Comparison of ENCODE assay signal across 8 cellular contexts in the genomic region with DNA sequence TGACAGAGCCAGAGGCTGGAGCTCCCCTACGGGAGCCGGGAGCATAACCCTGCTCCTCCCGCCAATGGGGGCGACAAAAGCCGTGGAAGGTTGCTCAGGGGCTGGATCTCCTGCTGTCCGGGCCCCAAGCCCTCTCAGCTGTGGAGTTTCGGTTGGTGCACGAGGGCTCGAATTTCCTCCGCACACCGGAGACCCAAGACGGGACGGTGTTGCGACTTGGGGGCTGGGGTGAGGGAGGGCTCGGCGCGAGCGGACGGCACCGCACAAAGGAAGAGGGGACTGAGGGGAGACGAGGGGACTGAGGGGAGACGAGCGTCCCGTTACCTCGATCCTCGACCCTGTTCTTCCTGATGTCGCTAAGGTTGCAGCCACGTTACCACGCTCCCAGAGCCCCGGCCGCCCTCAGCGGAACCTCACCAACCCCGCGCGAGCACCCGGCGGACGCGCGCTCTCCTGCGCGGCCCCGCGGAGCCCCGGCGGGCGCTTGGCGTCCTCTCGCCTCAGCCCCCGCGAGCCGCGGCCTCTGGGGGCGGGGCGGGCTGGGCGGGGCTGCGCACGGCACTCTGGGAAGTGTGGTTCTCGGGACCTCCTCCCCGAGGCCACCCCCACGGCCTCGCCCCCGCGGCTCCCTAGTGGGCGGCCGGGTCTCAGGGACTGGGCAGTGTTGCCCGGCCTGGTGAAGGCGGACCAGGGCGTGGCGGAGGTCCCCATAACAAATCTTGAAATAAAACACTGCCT. TPM values are rescaled to one million over a fixed set of nuclear protein-coding genes. Genes with fewer than 3 reads are reported as not detected.
DNase-seq lines count a peak whose midpoint lies in the region; ATAC-seq and TF ChIP-seq lines count a peak whose summit lies in the region.

Gene KLHL8 (minus strand): TSS at position 525 of the 738 bp plus-strand sequence. CDS start 25,079 bp downstream, outside the sequence.

- H3K36me3 Mint-ChIP-seq in dendritic cell treated with granulocyte-macrophage colony-stimulating factor and Interleukin-4, amounts not matched to agents 40 ng/mL and 50 ng/mL, for 4 days (ENCODE audit: low read depth): peaks cover 8% of the 10 kb centered on the region

- ATAC-seq in HG03432 (IDR thresholded peaks at IDR 0.05; ENCODE audit: unreplicated experiment): peak; percentile 92

- no peaks in the 10 kb centered on the region for H3K27me3 ChIP-seq in BLaER1
- H3K27me3 ChIP-seq in liver (ENCODE audit: control insufficient read depth in 4 of 4, insufficient read depth in 4 of 4, low read length in 3 of 4): no peaks in the 10 kb centered on the region

- H3K36me3 ChIP-seq in BLaER1 (no peaks in the 10 kb centered on the region), liver (ENCODE audit: control insufficient read depth in 4 of 4, insufficient read depth in 3 of 4, low read depth in 1 of 4, low read length in 3 of 4) (no peaks in the 10 kb centered on the region)

- H3K27me3 Mint-ChIP-seq in dendritic cell treated with granulocyte-macrophage colony-stimulating factor and Interleukin-4, amounts not matched to agents 40 ng/mL and 50 ng/mL, for 4 days: no peaks in the 10 kb centered on the region

- intact Hi-C loops in dendritic cell treated with granulocyte-macrophage colony-stimulating factor and Interleukin-4, amounts not matched to agents 40 ng/mL and 50 ng/mL, for 4 days (cut with micrococcal nuclease): loop anchor here (1.0 to 10.0 kb wide), 3 partner anchors 11 to 175 kb away; partner anchors contain the start of gene HSD17B11

- H3K9ac ChIP-seq in BLaER1 (peak within 1 kb of the TSS; percentile 96), liver (ENCODE audit: low read depth in 1 of 2, low read length in 2 of 2) (peak within 1 kb of the TSS; percentile 88 to 98)

- TF ChIP-seq POLR2A in GM19193 (IDR thresholded peaks at IDR 0.05; ENCODE audit: extremely low read depth, insufficient read depth, insufficient read length): peak; percentile 95

- H3K4me3 Mint-ChIP-seq in dendritic cell treated with granulocyte-macrophage colony-stimulating factor and Interleukin-4, amounts not matched to agents 40 ng/mL and 50 ng/mL, for 4 days: peak within 1 kb of the TSS; percentile 95

- under 1% methylated on average over 70 of the region's 70 CpGs for WGBS in liver

- H3K4me1 ChIP-seq in BLaER1 (peaks cover 24% of the 10 kb centered on the region), liver (ENCODE audit: control insufficient read depth in 4 of 4, insufficient read depth in 4 of 4, low read length in 3 of 4) (peaks cover 3 to 16% (median 6%) of the 10 kb centered on the region in 4 donors)

- no peak for TF ChIP-seq RAD21 in liver (IDR thresholded peaks at IDR 0.05)

- peak within 1 kb of the TSS; percentile 84 for H3K4me3 ChIP-seq in BLaER1
- peak within 1 kb of the TSS; percentile 88 to 97 (median 91) for H3K4me3 ChIP-seq in liver (ENCODE audit: low read depth in 1 of 3, low read length in 3 of 3)

- peak within 1 kb of the TSS; percentile 97 for H3K27ac Mint-ChIP-seq in dendritic cell treated with granulocyte-macrophage colony-stimulating factor and Interleukin-4, amounts not matched to agents 40 ng/mL and 50 ng/mL, for 4 days

- H3K9me3 ChIP-seq in BLaER1 (no peaks in the 10 kb centered on the region), liver (ENCODE audit: control insufficient read depth in 4 of 4, low read length in 3 of 4) (no peaks in the 10 kb centered on the region)

- H3K27ac ChIP-seq in BLaER1: peak within 1 kb of the TSS; percentile 92
- peak within 1 kb of the TSS; percentile 90 to 100 for H3K27ac ChIP-seq in liver (ENCODE audit: low read depth in 1 of 2, low read length in 2 of 2)

- peaks cover 16% of the 10 kb centered on the region for H3K4me1 Mint-ChIP-seq in dendritic cell treated with granulocyte-macrophage colony-stimulating factor and Interleukin-4, amounts not matched to agents 40 ng/mL and 50 ng/mL, for 4 days (ENCODE audit: low read depth)

- H3K4me2 ChIP-seq in BLaER1: peak within 1 kb of the TSS; percentile 88

- no peak for TF ChIP-seq CTCF in liver (IDR thresholded peaks at IDR 0.05; ENCODE audit: low read depth, low read length, missing input control)

- peak; percentile 62 for DNase-seq in NCI-H510A treated with DMSO at 0.1 percent for 48 hours (lab: John Stamatoyannopoulos, UW)
- peak; percentile 80 for DNase-seq in activated CD4-positive, alpha-beta T cell treated with anti-CD3 and anti-CD28 coated beads, Interleukin-2, amount 50 U/mL, for 4 hours
- peak; percentile 84 to 88 for DNase-seq in stimulated activated CD4-positive, alpha-beta T cell treated with anti-CD3 and anti-CD28 coated beads, Interleukin-4, amount 100 ng/mL, for 4 hours

- no peaks in the 10 kb centered on the region for H3K9me3 Mint-ChIP-seq in dendritic cell treated with granulocyte-macrophage colony-stimulating factor and Interleukin-4, amounts not matched to agents 40 ng/mL and 50 ng/mL, for 4 days

- H4K20me1 ChIP-seq in BLaER1: peaks cover 37% of the 10 kb centered on the region

TF ChIP-seq in liver, 16 proteins besides CTCF, POLR2A, EP300 and RAD21:
- TF ChIP-seq EGR1 (IDR thresholded peaks at IDR 0.05; ENCODE audit: low read depth in 2 of 2): peak; percentile 67 to 85
- peak; percentile 47 for TF ChIP-seq YY1 (IDR thresholded peaks at IDR 0.05)
- no peak for TF ChIP-seq JUND (IDR thresholded peaks at IDR 0.05)

RNA-seq across cellular contexts. Expression of gene KLHL8, which starts in this region (rescaled TPM):
- 10 to 100 TPM in 1 of 2 donors, 1 to 10 TPM in 1; 7.4 to 14.4 TPM for total RNA-seq in liver
- polyA plus RNA-seq in liver: 1 to 10 TPM; 2.9 TPM

Comparison
In these comparisons a context has a peak if more than half of its experiments do, and no peak if none do; other contexts are left out.
1. Peak in every context shown above with its lines: DNase-seq, ATAC-seq, H3K4me3 ChIP-seq and H3K27ac ChIP-seq.